Comparison of ENCODE assay signal across 8 cellular contexts in genomic region chr1:235866207-235866912, GRCh38. TPM values are rescaled to one million over a fixed set of nuclear protein-coding genes. Genes with fewer than 3 reads are reported as not detected.
DNase-seq lines count a peak whose midpoint lies in the region; ATAC-seq and TF ChIP-seq lines count a peak whose summit lies in the region.

TSS of gene LYST (minus strand) at chr1:235866906. CDS start at chr1:235830417, 36,489 bp downstream.

- H3K4me1 ChIP-seq in muscle layer of duodenum (ENCODE audit: control insufficient read depth in 1 of 2, insufficient read depth in 2 of 2, low read length in 2 of 2) = peaks cover 5 to 15% of the 10 kb centered on the region in 2 donors

- DNase-seq in AML-193 (lab: John Stamatoyannopoulos, UW) (peak; percentile 35 to 38), NCI-H748 treated with DMSO at 0.1 percent for 48 hours (lab: John Stamatoyannopoulos, UW) (peak; percentile 16), activated T-cell treated with anti-CD3 and anti-CD28 coated beads for 24 hours (ENCODE audit: low read depth) (peak; percentile 55)

- TF ChIP-seq CTCF in subcutaneous adipose tissue (IDR thresholded peaks at IDR 0.05; ENCODE audit: low read depth) = no peak

- no peaks in the 10 kb centered on the region for H3K9me3 ChIP-seq in muscle layer of duodenum (ENCODE audit: control insufficient read depth in 1 of 2, low read length in 2 of 2)

- ATAC-seq in GM18867 (IDR thresholded peaks at IDR 0.05; ENCODE audit: unreplicated experiment) = peak; percentile 58
- peak; percentile 37 for ATAC-seq in HG03097 (IDR thresholded peaks at IDR 0.05; ENCODE audit: low FRiP score, unreplicated experiment)
- peak; percentile 61 for ATAC-seq in esophagus mucosa

- H3K27me3 ChIP-seq in muscle layer of duodenum (ENCODE audit: low read depth, low read length) = no peaks in the 10 kb centered on the region

- H3K27ac ChIP-seq in muscle layer of duodenum (ENCODE audit: low read length) = peak within 1 kb of the TSS; percentile 94

- H3K36me3 ChIP-seq in muscle layer of duodenum (ENCODE audit: control insufficient read depth in 1 of 2, insufficient read depth in 2 of 2, low read length in 2 of 2) = peaks cover 0 to 3% of the 10 kb centered on the region in 2 donors

- H3K4me3 ChIP-seq in muscle layer of duodenum (ENCODE audit: low read depth in 1 of 2, low read length in 2 of 2) = peak within 1 kb of the TSS; percentile 92 to 97

RNA-seq across cellular contexts. Expression of gene LYST, which starts in this region (rescaled TPM):
- total RNA-seq in esophagus mucosa = 19.2 TPM
- total RNA-seq in subcutaneous adipose tissue = 10 to 100 TPM; 65.1 to 73.5 (median 68.1) TPM

Comparison
In these comparisons a context has a peak if more than half of its experiments do, and no peak if none do; other contexts are left out.
1. Peak in every context shown above with its lines: DNase-seq, ATAC-seq, H3K4me3 ChIP-seq and H3K27ac ChIP-seq.